ENCODE assay signal across 13 cellular contexts in genomic region chr12:50219544-50219943, GRCh38. TPM values are rescaled to one million over a fixed set of nuclear protein-coding genes. Genes with fewer than 3 reads are reported as not detected.
DNase-seq lines count a peak whose midpoint lies in the region; ATAC-seq, FAIRE-seq and TF ChIP-seq lines count a peak whose summit lies in the region.
"Had no signal": no experiment of that assay in that cellular context is flagged by ENCODE, and none has a peak within 500 bp of the region (broad histone marks: within the 10 kb centered on the region; RNA-seq: fewer than 3 reads in every experiment).

No MANE protein-coding gene starts in this region.

- peaks cover 21% of the 10 kb centered on the region for H3K36me3 Mint-ChIP-seq in astrocyte (ENCODE audit: low read depth, unreplicated experiment)

- H3K79me1 ChIP-seq in mesenchymal stem cell (replicated peaks; ENCODE audit: low read length, poor library complexity, severe bottlenecking), result peaks cover 7% of the 10 kb centered on the region

- H3K27me3 ChIP-seq in A673 (replicated peaks; ENCODE audit: insufficient read depth, low read depth, low read length, poor library complexity) (no peaks in the 10 kb centered on the region), astrocyte (ENCODE audit: insufficient read depth, low read length) (no peaks in the 10 kb centered on the region), mesenchymal stem cell (ENCODE audit: control insufficient read depth in 1 of 2, insufficient read depth in 1 of 2, low read length in 2 of 2) (no peaks in the 10 kb centered on the region)

- 94% methylated on average over 2 of the region's 2 CpGs for WGBS in mesenchymal stem cell

- FAIRE-seq in astrocyte (lab: Jason Lieb, UNC), result no peak

- peak overlapping the region; percentile 76 for H2AK5ac ChIP-seq in mesenchymal stem cell (ENCODE audit: low read length, severe bottlenecking)

- H3K4me3 Mint-ChIP-seq in astrocyte (ENCODE audit: unreplicated experiment), result no peak overlapping the region

- H3K27ac Mint-ChIP-seq in astrocyte (ENCODE audit: unreplicated experiment), result no peak overlapping the region

- no TSS peak for BruUV-seq in A673 (replicated peaks; lab: Mats Ljungman, UMichigan)

- peaks cover 25% of the 10 kb centered on the region for H3K4me1 Mint-ChIP-seq in astrocyte (ENCODE audit: low read depth, unreplicated experiment)

- POLR2A ChIA-PET in A673 (lab: Charles Lee; ENCODE audit: low non-redundant PET), result no interaction called here

- H3K27me3 Mint-ChIP-seq in astrocyte (ENCODE audit: low read depth, unreplicated experiment), result no peaks in the 10 kb centered on the region

- peak overlapping the region; percentile 58 for H3K4me3 ChIP-seq in A673 (ENCODE audit: low read depth, low read length, poor library complexity, severe bottlenecking)
- H3K4me3 ChIP-seq in GM12865 (ENCODE audit: low read depth, low read length), result peak overlapping the region; percentile 85
- H3K4me3 ChIP-seq in astrocyte (ENCODE audit: insufficient read depth, low read depth, low read length), result peak overlapping the region; percentile 95
- H3K4me3 ChIP-seq in mesenchymal stem cell (ENCODE audit: insufficient read depth in 1 of 2, low read depth in 1 of 2, low read length in 2 of 2), result peak overlapping the region in 1 of 2 experiments; percentile 88

- peaks cover 24% of the 10 kb centered on the region for H3K4me1 ChIP-seq in A673 (ENCODE audit: insufficient read depth, low read length, poor library complexity, severe bottlenecking)
- peaks cover 35% of the 10 kb centered on the region for H3K4me1 ChIP-seq in astrocyte (ENCODE audit: insufficient read depth, low read length)
- peaks cover 7% of the 10 kb centered on the region for H3K4me1 ChIP-seq in mesenchymal stem cell (ENCODE audit: control insufficient read depth, insufficient read depth, low read depth, low read length)

- no peak overlapping the region for H2BK120ac ChIP-seq in mesenchymal stem cell (ENCODE audit: low read depth, low read length)

- ATAC-seq in HG03354 (IDR thresholded peaks at IDR 0.05; ENCODE audit: poor library complexity, severe bottlenecking, unreplicated experiment), result no peak

- H3K9me3 Mint-ChIP-seq in astrocyte (ENCODE audit: unreplicated experiment), result no peaks in the 10 kb centered on the region

- H3K4me2 ChIP-seq in astrocyte (ENCODE audit: low read length), result peak overlapping the region; percentile 84
- peak overlapping the region; percentile 33 for H3K4me2 ChIP-seq in mesenchymal stem cell (ENCODE audit: low read length, poor library complexity, severe bottlenecking)

- H3K79me2 ChIP-seq in astrocyte (ENCODE audit: insufficient read depth, low read length), result peaks cover 81% of the 10 kb centered on the region

- no peak overlapping the region for H2BK12ac ChIP-seq in mesenchymal stem cell (ENCODE audit: low read length in 2 of 2)

- H3K9ac ChIP-seq in astrocyte (ENCODE audit: low read length), result peak overlapping the region; percentile 94
- peak overlapping the region; percentile 97 for H3K9ac ChIP-seq in mesenchymal stem cell (ENCODE audit: low read length)

- H2BK15ac ChIP-seq in mesenchymal stem cell (ENCODE audit: low read depth, poor library complexity, severe bottlenecking), result no peak overlapping the region

- peak overlapping the region in 1 of 2 experiments; percentile 57 for H3K18ac ChIP-seq in mesenchymal stem cell (ENCODE audit: low read depth in 1 of 2, low read length in 2 of 2)

- H3K36me3 ChIP-seq in A673 (ENCODE audit: insufficient read depth, low read length, poor library complexity, severe bottlenecking) (no peaks in the 10 kb centered on the region), astrocyte (ENCODE audit: insufficient read depth, low read length) (peaks cover 21% of the 10 kb centered on the region), mesenchymal stem cell (ENCODE audit: control insufficient read depth in 1 of 2, insufficient read depth in 2 of 2, low read depth in 1 of 2, low read length in 2 of 2) (peaks cover 3 to 48% of the 10 kb centered on the region in 2 experiments)

- H2AFZ ChIP-seq in astrocyte (ENCODE audit: low read depth, low read length), result no peak overlapping the region
- H2AFZ ChIP-seq in mesenchymal stem cell (ENCODE audit: low read depth, low read length), result no peak overlapping the region

- H2BK5ac ChIP-seq in mesenchymal stem cell (ENCODE audit: low read depth, low read length, poor library complexity, severe bottlenecking), result no peak overlapping the region

- no peak overlapping the region for H4K91ac ChIP-seq in mesenchymal stem cell (ENCODE audit: low read length)

- no peak overlapping the region for H3K23ac ChIP-seq in mesenchymal stem cell (ENCODE audit: low read length in 2 of 2)

- H3K9me3 ChIP-seq in A673 (ENCODE audit: low read depth, low read length, poor library complexity, severe bottlenecking), result no peaks in the 10 kb centered on the region
- no peaks in the 10 kb centered on the region for H3K9me3 ChIP-seq in astrocyte (ENCODE audit: insufficient read depth, low read depth, low read length)
- H3K9me3 ChIP-seq in mesenchymal stem cell (ENCODE audit: control insufficient read depth, low read length), result no peaks in the 10 kb centered on the region

- H4K20me1 ChIP-seq in astrocyte (ENCODE audit: insufficient read depth, low read length), result peaks cover 59% of the 10 kb centered on the region

- H3K27ac ChIP-seq in A673 (ENCODE audit: low read depth, low read length, poor library complexity, severe bottlenecking) (no peak overlapping the region), astrocyte (ENCODE audit: low read depth, low read length) (peak overlapping the region; percentile 52), mesenchymal stem cell (ENCODE audit: low read length, poor library complexity, severe bottlenecking) (no peak overlapping the region)

- CTCF ChIA-PET in A673 (lab: Charles Lee), result no interaction called here

- H4K8ac ChIP-seq in mesenchymal stem cell (ENCODE audit: low read length), result no peak overlapping the region

- H3K14ac ChIP-seq in mesenchymal stem cell (ENCODE audit: low read length in 2 of 2), result no peak overlapping the region

- intact Hi-C loops in A673 (cut with micrococcal nuclease; ENCODE audit: unreplicated experiment), result no loop called here

- TF ChIP-seq CTCF in A673 (conservative IDR thresholded peaks at IDR 0.05; ENCODE audit: low read depth, low read length) (no peak), GM12865 (IDR thresholded peaks at IDR 0.05; ENCODE audit: insufficient read depth, low read depth, low read length, missing control alignments) (no peak), astrocyte (IDR thresholded peaks at IDR 0.05; ENCODE audit: insufficient read depth, low read depth, low read length) (no peak), GM10266 (IDR thresholded peaks at IDR 0.05; ENCODE audit: control insufficient read depth, insufficient read depth, low read depth, missing control alignments) (no peak)

- DNase-seq in A673 (ENCODE audit: low spot score) (no peak), GM12865 (ENCODE audit: low read depth) (no peak), astrocyte (ENCODE audit: low read depth) (no peak), mesenchymal stem cell (no peak), GM10266 (ENCODE audit: extremely low spot score) (no peak), OCI-M1 (lab: John Stamatoyannopoulos, UW) (no peak)
- no peak for DNase-seq in central memory CD4-positive, alpha-beta T cell
- DNase-seq: foreskin melanocyte, KG1, midbrain, NCI-H2171 treated with DMSO at 0.1 percent for 48 hours, SHP77 treated with DMSO at 0.1 percent for 48 hours had no signal

- peak overlapping the region in 1 of 2 experiments; percentile 24 for H3K4ac ChIP-seq in mesenchymal stem cell (ENCODE audit: low read depth in 1 of 2, low read length in 2 of 2)

RNA-seq across cellular contexts. Expression of gene CERS5, which starts 52.4 kb away (rescaled TPM):
- total RNA-seq in A673 (2021) (57.0 and 63.7 TPM in 2 replicates), astrocyte (115 and 118 TPM in 2 replicates)
- polyA plus RNA-seq in mesenchymal stem cell (2013, experiment 1 of 2), result 41.5 TPM
- 44.3 TPM for polyA plus RNA-seq in mesenchymal stem cell (2013, experiment 2 of 2)
